In the genomic region with DNA sequence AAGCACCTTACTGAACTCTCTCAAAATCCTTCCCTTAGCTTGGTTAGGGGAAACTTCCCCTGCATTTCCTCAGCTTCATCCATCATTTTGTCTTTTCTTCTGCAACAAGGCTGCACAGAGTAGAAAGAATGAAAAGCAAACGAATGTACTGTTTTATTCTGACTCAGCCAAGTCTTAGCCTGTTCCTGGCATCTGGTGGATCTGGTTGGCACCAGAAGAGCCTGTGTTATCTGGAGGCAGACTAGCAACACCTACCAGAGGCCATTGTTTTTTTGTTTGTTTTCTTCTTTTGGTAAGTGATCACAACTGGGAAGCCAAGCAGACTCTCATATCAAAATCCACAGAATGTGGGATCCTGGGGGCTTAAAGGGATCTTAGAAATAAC, we compare ENCODE assay signal across 13 cellular contexts.
A peak's percentile ranks its signal among the peaks of the same experiment; 100 is the strongest.
DNase-seq lines count a peak whose midpoint lies in the region; ATAC-seq and TF ChIP-seq lines count a peak whose summit lies in the region.
"Had no signal": no experiment of that assay in that cellular context is flagged by ENCODE, and none has a peak within 500 bp of the region (broad histone marks: within the 10 kb centered on the region; RNA-seq: fewer than 3 reads in every experiment).

No MANE protein-coding gene starts in this region.

- peaks cover 3% of the 10 kb centered on the region for H3K36me3 Mint-ChIP-seq in activated naive CD8-positive, alpha-beta T cell treated with anti-CD3 and anti-CD28 coated beads for 36 hours
- H3K36me3 Mint-ChIP-seq in immature natural killer cell = peaks cover 0 to 10% (median 8%) of the 10 kb centered on the region in 3 donors

- DNase-seq in NCI-H2029 treated with DMSO at 0.1 percent for 48 hours (lab: John Stamatoyannopoulos, UW) (peak; percentile 52), foreskin keratinocyte (peak in 1 of 2 donors; percentile 43), superior temporal gyrus (ENCODE audit: extremely low spot score) (peak; percentile 55), ACHN (no peak), immature natural killer cell (no peak)
- no peak for DNase-seq in activated naive CD8-positive, alpha-beta T cell treated with anti-CD3 and anti-CD28 coated beads for 36 hours
- DNase-seq: C1 segment of cervical spinal cord, colonic mucosa, NCI-H1436 treated with DMSO at 0.1 percent for 48 hours, NCI-H524 treated with DMSO at 0.1 percent for 48 hours had no signal

- no peaks in the 10 kb centered on the region for H3K4me1 Mint-ChIP-seq in activated naive CD8-positive, alpha-beta T cell treated with anti-CD3 and anti-CD28 coated beads for 36 hours
- no peaks in the 10 kb centered on the region for H3K4me1 Mint-ChIP-seq in immature natural killer cell

- no peaks in the 10 kb centered on the region for H3K27me3 Mint-ChIP-seq in activated naive CD8-positive, alpha-beta T cell treated with anti-CD3 and anti-CD28 coated beads for 36 hours
- H3K27me3 Mint-ChIP-seq in immature natural killer cell (ENCODE audit: low read depth in 3 of 3) = peaks cover 0 to 2% (median 1%) of the 10 kb centered on the region in 3 donors
- H3K27me3 Mint-ChIP-seq: progenitor cell of endocrine pancreas had no signal

- H3K4me1 ChIP-seq in foreskin keratinocyte = peaks cover 4% of the 10 kb centered on the region
- H3K4me1 ChIP-seq: colonic mucosa had no signal

- H3K27ac ChIP-seq in angular gyrus (ENCODE audit: low read depth, low read length) = peak overlapping the region; percentile 46
- no peak overlapping the region for H3K27ac ChIP-seq in foreskin keratinocyte
- H3K27ac ChIP-seq: colonic mucosa, hepatocyte had no signal

- no peak overlapping the region for H3K4me3 Mint-ChIP-seq in activated naive CD8-positive, alpha-beta T cell treated with anti-CD3 and anti-CD28 coated beads for 36 hours
- H3K4me3 Mint-ChIP-seq in immature natural killer cell = no peak overlapping the region

- in situ Hi-C loops in ACHN (cut with HindIII; ENCODE audit: low pct_ligation_motif_present, low pct_unique_long_range_greater_than_20kb, low sequenced_read_pairs) = no loop called here

- TF ChIP-seq CTCF in foreskin keratinocyte (conservative IDR thresholded peaks at IDR 0.05) = no peak

- peak; percentile 49 for ATAC-seq in foreskin keratinocyte

- H3K27ac Mint-ChIP-seq in activated naive CD8-positive, alpha-beta T cell treated with anti-CD3 and anti-CD28 coated beads for 36 hours = no peak overlapping the region
- no peak overlapping the region for H3K27ac Mint-ChIP-seq in immature natural killer cell
- H3K27ac Mint-ChIP-seq: progenitor cell of endocrine pancreas had no signal

- no peaks in the 10 kb centered on the region for H3K27me3 ChIP-seq in foreskin keratinocyte
- H3K27me3 ChIP-seq: colonic mucosa, hepatocyte had no signal

- H3K9me3 Mint-ChIP-seq in activated naive CD8-positive, alpha-beta T cell treated with anti-CD3 and anti-CD28 coated beads for 36 hours = no peaks in the 10 kb centered on the region
- H3K9me3 Mint-ChIP-seq in immature natural killer cell = no peaks in the 10 kb centered on the region

Comparison
In these comparisons a context has a peak if more than half of its experiments do, and no peak if none do; other contexts are left out.
1. DNase-seq: peak in NCI-H2029 treated with DMSO at 0.1 percent for 48 hours (single experiment) and superior temporal gyrus (single experiment); none in activated naive CD8-positive, alpha-beta T cell treated with anti-CD3 and anti-CD28 coated beads for 36 hours (single experiment), ACHN (single experiment) and immature natural killer cell (0 of 3).